In the genomic region with DNA sequence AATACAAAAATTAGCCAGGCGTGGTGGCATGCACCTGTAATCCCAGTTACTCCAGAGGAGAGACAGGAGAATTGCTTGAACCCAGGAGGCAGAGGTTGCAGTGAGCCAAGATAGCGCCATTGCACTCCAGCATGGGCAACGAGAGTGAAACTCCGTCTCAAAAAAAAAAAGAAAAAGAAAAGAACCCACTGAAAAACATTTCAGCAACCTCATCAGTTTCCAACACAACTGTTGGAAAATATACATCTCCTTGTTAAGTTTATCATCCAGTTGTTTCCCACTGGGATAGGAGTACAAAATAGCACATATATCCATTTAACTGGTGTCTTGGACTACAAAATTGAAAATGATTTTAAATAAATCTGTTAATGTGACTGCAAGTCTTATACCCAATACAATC, we compare ENCODE assay signal across 10 cellular contexts. TPM values are rescaled to one million over a fixed set of nuclear protein-coding genes. Genes with fewer than 3 reads are reported as not detected.
A peak's percentile ranks its signal among the peaks of the same experiment; 100 is the strongest.
DNase-seq lines count a peak whose midpoint lies in the region; ATAC-seq and TF ChIP-seq lines count a peak whose summit lies in the region.
"Had no signal": no experiment of that assay in that cellular context is flagged by ENCODE, and none has a peak within 500 bp of the region (broad histone marks: within the 10 kb centered on the region; RNA-seq: fewer than 3 reads in every experiment).

No MANE protein-coding gene starts in this region.

- no peak overlapping the region for H3K27ac ChIP-seq in fibroblast of lung (ENCODE audit: insufficient read depth, low read length)
- peak overlapping the region; percentile 99 for H3K27ac ChIP-seq in smooth muscle cell (ENCODE audit: low read depth)

- no peaks in the 10 kb centered on the region for H3K9me3 ChIP-seq in T-helper 17 cell (ENCODE audit: control insufficient read depth, low read length, poor library complexity, severe bottlenecking)
- no peaks in the 10 kb centered on the region for H3K9me3 ChIP-seq in fibroblast of lung (ENCODE audit: control insufficient read depth, insufficient read depth, low read depth, low read length)
- H3K9me3 ChIP-seq in smooth muscle cell (replicated peaks; ENCODE audit: low read depth): no peaks in the 10 kb centered on the region

- POLR2A ChIA-PET in activated CD4-positive, alpha-beta T cell treated with anti-CD3 and anti-CD28 coated beads, Interleukin-2, amount 10 ng/mL, durations not matched to agents 7 days and 5 days (lab: Charles Lee): no interaction called here

- no peak for DNase-seq in activated CD4-positive, alpha-beta T cell treated with anti-CD3 and anti-CD28 coated beads, Interleukin-2, amount 10 ng/mL, durations not matched to agents 7 days and 5 days
- DNase-seq in activated CD4-positive, alpha-beta T cell treated with anti-CD3 and anti-CD28 coated beads, Interleukin-2, amount 50 U/mL, for 4 hours: no peak
- DNase-seq in T-helper 17 cell (no peak), fibroblast of lung (ENCODE audit: low read depth in 2 of 2) (no peak), smooth muscle cell (lab: John Stamatoyannopoulos, UW; ENCODE audit: unreplicated experiment) (no peak), NCI-H187 treated with DMSO at 0.1 percent for 48 hours (lab: John Stamatoyannopoulos, UW) (no peak), T1000 (lab: John Stamatoyannopoulos, UW) (no peak), NCI-H2081 (lab: John Stamatoyannopoulos, UW) (no peak)
- DNase-seq: activated effector memory CD4-positive, alpha-beta T cell treated with Interleukin-2 at 50 U/mL for 16 hours; Right ventricle myocardium superior had no signal

- H3K27me3 ChIP-seq in fibroblast of lung (ENCODE audit: control insufficient read depth, insufficient read depth, low read length): no peaks in the 10 kb centered on the region
- no peaks in the 10 kb centered on the region for H3K27me3 ChIP-seq in smooth muscle cell (ENCODE audit: low read depth)

- ATAC-seq in T-helper 17 cell: no peak

- H2AFZ ChIP-seq in fibroblast of lung (ENCODE audit: low read length) (no peak overlapping the region), smooth muscle cell (ENCODE audit: low read depth) (no peak overlapping the region)

- H3K79me2 ChIP-seq in fibroblast of lung (ENCODE audit: control insufficient read depth, insufficient read depth, low read length) (peaks cover 70% of the 10 kb centered on the region), smooth muscle cell (ENCODE audit: low read depth) (peaks cover 72% of the 10 kb centered on the region)

- peak overlapping the region; percentile 88 for H3K4me2 ChIP-seq in fibroblast of lung (ENCODE audit: extremely low read depth, insufficient read depth, low read length)
- peak overlapping the region; percentile 98 for H3K4me2 ChIP-seq in smooth muscle cell

- CTCF ChIA-PET in activated CD4-positive, alpha-beta T cell treated with anti-CD3 and anti-CD28 coated beads, Interleukin-2, amount 10 ng/mL, durations not matched to agents 7 days and 5 days (lab: Charles Lee): interaction anchor here (0.6 to 2.4 kb wide), 3 partner anchors 31 to 635 kb away, joined by 4 to 12 read pairs (median 4); no protein-coding TSS in a partner anchor

- H3K4me3 ChIP-seq in fibroblast of lung (replicated peaks in 1 of 4; ENCODE audit: control extremely low read depth in 1 of 4, insufficient read depth in 1 of 4, low read depth in 3 of 4, low read length in 4 of 4) (peak overlapping the region; percentile 91 to 100 (median 98)), smooth muscle cell (peak overlapping the region; percentile 99)

- H3K36me3 Mint-ChIP-seq in activated CD4-positive, alpha-beta T cell treated with anti-CD3 and anti-CD28 coated beads, Interleukin-2, amount 10 ng/mL, durations not matched to agents 7 days and 5 days (ENCODE audit: low read depth): peaks cover 15% of the 10 kb centered on the region
- peaks cover 3% of the 10 kb centered on the region for H3K36me3 Mint-ChIP-seq in T-helper 17 cell (ENCODE audit: low read depth)

- H3K9me3 Mint-ChIP-seq in activated CD4-positive, alpha-beta T cell treated with anti-CD3 and anti-CD28 coated beads, Interleukin-2, amount 10 ng/mL, durations not matched to agents 7 days and 5 days: no peaks in the 10 kb centered on the region

- 80% methylated on average over 4 of the region's 4 CpGs for WGBS in smooth muscle cell (ENCODE audit: low lambda C conversion rate)

- no peak overlapping the region for H3K9ac ChIP-seq in fibroblast of lung (ENCODE audit: insufficient read depth, low read length)
- peak overlapping the region; percentile 100 for H3K9ac ChIP-seq in smooth muscle cell (ENCODE audit: low read depth)

- no peak overlapping the region for H3K27ac Mint-ChIP-seq in activated CD4-positive, alpha-beta T cell treated with anti-CD3 and anti-CD28 coated beads, Interleukin-2, amount 10 ng/mL, durations not matched to agents 7 days and 5 days
- H3K27ac Mint-ChIP-seq in T-helper 17 cell: peak overlapping the region; percentile 85

- peak overlapping the region; percentile 84 for H3K4me3 Mint-ChIP-seq in activated CD4-positive, alpha-beta T cell treated with anti-CD3 and anti-CD28 coated beads, Interleukin-2, amount 10 ng/mL, durations not matched to agents 7 days and 5 days
- H3K4me3 Mint-ChIP-seq in T-helper 17 cell: peak overlapping the region; percentile 89

- no peaks in the 10 kb centered on the region for H3K27me3 Mint-ChIP-seq in activated CD4-positive, alpha-beta T cell treated with anti-CD3 and anti-CD28 coated beads, Interleukin-2, amount 10 ng/mL, durations not matched to agents 7 days and 5 days
- no peaks in the 10 kb centered on the region for H3K27me3 Mint-ChIP-seq in T-helper 17 cell

- H3F3A ChIP-seq in smooth muscle cell (ENCODE audit: low read depth): no peaks in the 10 kb centered on the region

- H3K36me3 ChIP-seq in fibroblast of lung (ENCODE audit: control insufficient read depth, insufficient read depth, low read length): peaks cover 2% of the 10 kb centered on the region
- H3K36me3 ChIP-seq in smooth muscle cell (ENCODE audit: low read depth): peaks cover 5% of the 10 kb centered on the region

- TF ChIP-seq CTCF in fibroblast of lung (conservative IDR thresholded peaks at IDR 0.05 in 1 of 2, IDR thresholded peaks at IDR 0.05 in 1 of 2; ENCODE audit: low read depth in 1 of 2, low read length in 2 of 2) (no peak), smooth muscle cell (IDR thresholded peaks at IDR 0.05; ENCODE audit: borderline replicate concordance, insufficient read depth, poor library complexity, severe bottlenecking) (no peak)

- H4K20me1 ChIP-seq in fibroblast of lung (ENCODE audit: control insufficient read depth, extremely low read depth, insufficient read depth, low read length) (no peaks in the 10 kb centered on the region), smooth muscle cell (ENCODE audit: low read depth) (peaks cover 66% of the 10 kb centered on the region)

- H3K4me1 ChIP-seq in fibroblast of lung (ENCODE audit: control insufficient read depth, extremely low read depth, insufficient read depth, low read length) (no peaks in the 10 kb centered on the region), smooth muscle cell (ENCODE audit: low read depth) (peaks cover 9% of the 10 kb centered on the region)

- H3K4me1 Mint-ChIP-seq in activated CD4-positive, alpha-beta T cell treated with anti-CD3 and anti-CD28 coated beads, Interleukin-2, amount 10 ng/mL, durations not matched to agents 7 days and 5 days: peaks cover 35% of the 10 kb centered on the region
- peaks cover 29% of the 10 kb centered on the region for H3K4me1 Mint-ChIP-seq in T-helper 17 cell

RNA-seq across cellular contexts. Expression of gene RPN1, which starts 2.2 kb away (rescaled TPM):
- 100 to 1,000 TPM; 164 to 177 TPM for total RNA-seq in activated CD4-positive, alpha-beta T cell treated with anti-CD3 and anti-CD28 coated beads, Interleukin-2, amount 10 ng/mL, durations not matched to agents 7 days and 5 days
- 100 to 1,000 TPM; 117 TPM for total RNA-seq in T-helper 17 cell
- 303 and 417 TPM in 2 replicates for total RNA-seq in fibroblast of lung
- polyA plus RNA-seq in fibroblast of lung: 342 and 359 TPM in 2 replicates
- 216 and 221 TPM in 2 replicates for polyA plus RNA-seq in fibroblast of lung (2012)
- polyA minus RNA-seq in fibroblast of lung (ENCODE audit: low replicate concordance): 389 and 436 TPM in 2 replicates
- 420 and 505 TPM in 2 replicates for total RNA-seq in smooth muscle cell
- 431 and 520 TPM in 2 replicates for polyA plus RNA-seq in smooth muscle cell
